In genomic region chr2:114001152-114001551, GRCh38 we compare ENCODE assay signal across 28 cellular contexts.
"Had no signal": no experiment of that assay in that cellular context is flagged by ENCODE, and none has a peak within 500 bp of the region (broad histone marks: within the 10 kb centered on the region; RNA-seq: fewer than 3 reads in every experiment).

No MANE protein-coding gene starts in this region.

- H3K4me3 Mint-ChIP-seq: naive thymus-derived CD4-positive, alpha-beta T cell; natural killer cell; nephron; stimulated activated effector memory CD8-positive, alpha-beta T cell treated with anti-CD3 and anti-CD28 coated beads, Interleukin-12 subunit alpha, Interleukin-12 subunit beta, amount 100 ng/mL, for 72 hours; stimulated activated naive B cell treated with anti-CD40 and anti-IgM and Interleukin-4, amounts not matched to agents 10 μg/mL and 1 μg/mL and 100 μg/mL, for 72 hours; stimulated activated naive CD8-positive, alpha-beta T cell treated with anti-CD3 and anti-CD28 coated beads, Interleukin-15, Interleukin-2, amounts not matched to agents 100 ng/mL and 50 ng/mL, for 24 hours had no signal

- H3K36me3 Mint-ChIP-seq: natural killer cell; stimulated activated effector memory CD8-positive, alpha-beta T cell treated with anti-CD3 and anti-CD28 coated beads, Interleukin-12 subunit alpha, Interleukin-12 subunit beta, amount 100 ng/mL, for 72 hours had no signal

- H3K9me3 ChIP-seq: neutrophil, ovary, psoas muscle, right lobe of liver, sigmoid colon, stomach, thoracic aorta, thyroid gland, tibial nerve, upper lobe of left lung, vagina had no signal

- H3K36me3 ChIP-seq: neutrophil, ovary, right lobe of liver, sigmoid colon, stomach, thoracic aorta, thyroid gland, tibial nerve, upper lobe of left lung, vagina had no signal

- H3K4me1 ChIP-seq: parathyroid adenoma, psoas muscle, right lobe of liver, sigmoid colon, stomach, thyroid gland, tibial nerve, upper lobe of left lung, vagina had no signal

- H3K27ac ChIP-seq: neutrophil, ovary, parathyroid adenoma, psoas muscle, right lobe of liver, sigmoid colon, stomach, thoracic aorta, thyroid gland, tibial nerve, upper lobe of left lung, vagina had no signal

- H3K4me1 Mint-ChIP-seq: naive thymus-derived CD4-positive, alpha-beta T cell; nephron; stimulated activated effector memory CD8-positive, alpha-beta T cell treated with anti-CD3 and anti-CD28 coated beads, Interleukin-12 subunit alpha, Interleukin-12 subunit beta, amount 100 ng/mL, for 72 hours had no signal

- DNase-seq: naive thymus-derived CD4-positive, alpha-beta T cell; natural killer cell; ovary; posterior cingulate gyrus; psoas muscle; right cardiac atrium; right lobe of liver; sigmoid colon; small intestine; stimulated activated CD4-positive, alpha-beta T cell treated with anti-CD3 and anti-CD28 coated beads, Interleukin-15, amount 100 ng/mL, for 24 hours; stimulated activated CD4-positive, alpha-beta T cell treated with anti-CD3 and anti-CD28 coated beads, Interleukin-2, amount 100 ng/mL, for 24 hours; stimulated activated CD4-positive, alpha-beta T cell treated with anti-CD3 and anti-CD28 coated beads, Interleukin-2, amount 100 ng/mL, for 48 hours; stimulated activated CD4-positive, alpha-beta T cell treated with anti-CD3 and anti-CD28 coated beads, Interleukin-4, amount 100 ng/mL, for 24 hours; stimulated activated naive B cell treated with anti-CD40 and anti-IgM and Interleukin-4, amounts not matched to agents 10 μg/mL and 1 μg/mL and 100 μg/mL, for 72 hours; stimulated activated naive CD4-positive, alpha-beta T cell treated with Interleukin-2 at 50 U/mL for 16 hours; stomach; thyroid gland; trophoblast cell; upper lobe of left lung had no signal

- H3K27me3 ChIP-seq: ovary, right lobe of liver, sigmoid colon, stomach, thyroid gland, tibial nerve, upper lobe of left lung, vagina had no signal

- H3K27ac Mint-ChIP-seq: naive thymus-derived CD4-positive, alpha-beta T cell; natural killer cell; nephron; progenitor cell of endocrine pancreas; stimulated activated effector memory CD8-positive, alpha-beta T cell treated with anti-CD3 and anti-CD28 coated beads, Interleukin-12 subunit alpha, Interleukin-12 subunit beta, amount 100 ng/mL, for 72 hours; stimulated activated naive B cell treated with anti-CD40 and anti-IgM and Interleukin-4, amounts not matched to agents 10 μg/mL and 1 μg/mL and 100 μg/mL, for 72 hours; stimulated activated naive CD8-positive, alpha-beta T cell treated with anti-CD3 and anti-CD28 coated beads, Interleukin-15, Interleukin-2, amounts not matched to agents 100 ng/mL and 50 ng/mL, for 24 hours had no signal

- H3K4me3 ChIP-seq: ovary, psoas muscle, right lobe of liver, sigmoid colon, stomach, thoracic aorta, thyroid gland, tibial nerve, upper lobe of left lung, vagina had no signal

- H3K9me3 Mint-ChIP-seq: nephron; stimulated activated effector memory CD8-positive, alpha-beta T cell treated with anti-CD3 and anti-CD28 coated beads, Interleukin-12 subunit alpha, Interleukin-12 subunit beta, amount 100 ng/mL, for 72 hours; stimulated activated naive B cell treated with anti-CD40 and anti-IgM and Interleukin-4, amounts not matched to agents 10 μg/mL and 1 μg/mL and 100 μg/mL, for 72 hours; stimulated activated naive CD8-positive, alpha-beta T cell treated with anti-CD3 and anti-CD28 coated beads, Interleukin-15, Interleukin-2, amounts not matched to agents 100 ng/mL and 50 ng/mL, for 24 hours had no signal
